Comparison of ENCODE assay signal across 8 cellular contexts in the genomic region with DNA sequence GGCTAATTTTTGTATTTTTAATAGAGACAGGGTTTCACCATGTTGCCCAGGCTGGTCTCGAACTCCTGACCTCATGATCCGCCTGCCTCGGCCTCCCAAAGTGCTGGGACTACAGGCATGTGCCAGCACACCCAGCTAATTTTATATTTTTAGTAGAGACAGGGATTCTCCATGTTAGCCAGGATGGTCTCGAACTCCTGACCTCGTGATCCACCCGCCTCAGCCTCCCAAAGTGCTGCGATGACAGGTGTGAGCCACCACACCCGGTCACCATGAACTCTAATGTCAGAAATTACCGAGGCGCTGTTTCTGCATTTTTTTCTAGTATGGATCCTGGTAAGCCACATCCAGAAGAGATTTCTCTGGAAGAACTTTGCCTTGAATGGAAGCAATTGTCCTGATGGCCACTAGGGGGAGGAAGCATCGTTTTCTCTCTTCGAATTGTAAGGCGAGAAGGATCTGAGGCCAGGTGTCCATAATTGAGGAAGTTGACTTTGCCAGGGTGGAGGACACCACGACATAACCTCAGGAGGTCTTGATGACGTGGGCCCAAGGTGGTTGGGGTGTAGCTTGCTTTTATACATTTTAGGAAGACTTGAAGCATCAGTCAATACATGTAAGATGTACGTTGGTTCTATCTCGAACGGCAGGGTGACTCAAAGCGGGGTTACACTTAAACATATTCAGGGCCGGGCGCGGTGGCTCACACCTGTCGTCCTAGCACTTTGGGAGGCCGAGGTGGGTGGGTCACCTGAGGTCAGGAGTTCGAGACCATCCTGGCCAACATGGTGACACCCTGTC. TPM values are rescaled to one million over a fixed set of nuclear protein-coding genes. Genes with fewer than 3 reads are reported as not detected.
A peak's percentile ranks its signal among the peaks of the same experiment; 100 is the strongest.
DNase-seq lines count a peak whose midpoint lies in the region; ATAC-seq, FAIRE-seq and TF ChIP-seq lines count a peak whose summit lies in the region.
"Not testable (repeated sequence)": the region's sequence is repeated elsewhere in the genome, so short reads cannot be mapped to it uniquely, and the experiment has no call there.

No MANE protein-coding gene starts in this region.

- not testable (repeated sequence) for H3K4me3 Mint-ChIP-seq in endodermal cell

- ATAC-seq in left colon: peak; percentile 81

- H3K9ac ChIP-seq in endodermal cell (ENCODE audit: extremely low read depth, low read length, poor library complexity, severe bottlenecking); smooth muscle cell (ENCODE audit: low read depth): not testable (repeated sequence)

- not testable (repeated sequence) for H3K4me1 Mint-ChIP-seq in endodermal cell

- DNase-seq in BE2C; smooth muscle cell (lab: John Stamatoyannopoulos, UW; ENCODE audit: unreplicated experiment): not testable (repeated sequence)
- DNase-seq in GM19239 (ENCODE audit: insufficient read length, low spot score): peak; percentile 52
- DNase-seq in NAMALWA (ENCODE audit: low spot score): peak; percentile 78
- peak; percentile 63 for DNase-seq in OCI-M1 (lab: John Stamatoyannopoulos, UW)
- peak; percentile 71 for DNase-seq in activated CD8-positive, alpha-beta memory T cell treated with anti-CD3 and anti-CD28 coated beads for 24 hours
- peak; percentile 74 for DNase-seq in endodermal cell
- DNase-seq in left colon: peak; percentile 35 to 36

- WGBS in endodermal cell (ENCODE audit: insufficient coverage in 1 of 2, insufficient read length in 1 of 2), 2 experiments: 83 to 85% methylated on average over 24 to 25 of the region's 25 CpGs
- WGBS in smooth muscle cell (ENCODE audit: low lambda C conversion rate): 79% methylated on average over 25 of the region's 25 CpGs

- H3K27ac ChIP-seq in endodermal cell (ENCODE audit: low read depth, low read length); smooth muscle cell (ENCODE audit: low read depth): not testable (repeated sequence)

- not testable (repeated sequence) for H3K4me2 ChIP-seq in smooth muscle cell

- peaks cover 20% of the 10 kb centered on the region for H3K9me3 Mint-ChIP-seq in endodermal cell

- H2AFZ ChIP-seq in smooth muscle cell (ENCODE audit: low read depth): not testable (repeated sequence)

- H3K27ac Mint-ChIP-seq in endodermal cell: peak overlapping the region; percentile 64

- not testable (repeated sequence) for H3K4me1 ChIP-seq in BE2C; endodermal cell (ENCODE audit: control insufficient read depth, insufficient read depth, low read length); smooth muscle cell (ENCODE audit: low read depth)

- H3K36me3 Mint-ChIP-seq in endodermal cell (ENCODE audit: low read depth): not testable (repeated sequence)

- peak; percentile 92 for FAIRE-seq in GM19239 (lab: Jason Lieb, UNC)

- H3K36me3 ChIP-seq in BE2C; endodermal cell (ENCODE audit: control insufficient read depth, insufficient read depth, low read length); smooth muscle cell (ENCODE audit: low read depth): not testable (repeated sequence)

- TF ChIP-seq CTCF in BE2C (IDR thresholded peaks at IDR 0.05; ENCODE audit: low read depth, low read length) (peak; percentile 61), endodermal cell (conservative IDR thresholded peaks at IDR 0.05) (peak; percentile 85), smooth muscle cell (IDR thresholded peaks at IDR 0.05; ENCODE audit: borderline replicate concordance, insufficient read depth, poor library complexity, severe bottlenecking) (peak; percentile 70)

- not testable (repeated sequence) for H3K27me3 Mint-ChIP-seq in endodermal cell (ENCODE audit: insufficient read depth)

- not testable (repeated sequence) for H3K9me3 ChIP-seq in BE2C; endodermal cell (ENCODE audit: control insufficient read depth, low read length); smooth muscle cell (replicated peaks; ENCODE audit: low read depth)

- H4K20me1 ChIP-seq in smooth muscle cell (ENCODE audit: low read depth): not testable (repeated sequence)

- intact Hi-C loops in left colon (cut with DNase I, micrococcal nuclease): loop anchor here (5.0 to 10.0 kb wide), 2 partner anchors 943 to 945 kb away; no protein-coding TSS in a partner anchor

- not testable (repeated sequence) for H3K27me3 ChIP-seq in BE2C; endodermal cell (ENCODE audit: control insufficient read depth, insufficient read depth, low read length, poor library complexity, severe bottlenecking); smooth muscle cell (ENCODE audit: low read depth)

- H3K79me2 ChIP-seq in smooth muscle cell (ENCODE audit: low read depth): not testable (repeated sequence)

- H3K4me3 ChIP-seq in BE2C (ENCODE audit: low read depth, low read length); endodermal cell (ENCODE audit: low read length); smooth muscle cell: not testable (repeated sequence)

- not testable (repeated sequence) for H3F3A ChIP-seq in smooth muscle cell (ENCODE audit: low read depth)

RNA-seq across cellular contexts. Expression of a gene that starts 37.4 kb away (rescaled TPM):
- not detected for polyA plus RNA-seq in BE2C (2012; ENCODE audit: insufficient read depth, insufficient read length, low read depth)
- not detected for total RNA-seq in endodermal cell
- polyA plus RNA-seq in endodermal cell (2013, experiment 1 of 2): 0.68 TPM
- polyA plus RNA-seq in endodermal cell (2013, experiment 2 of 2): 0.83 TPM
- not detected for total RNA-seq in left colon
- not detected in 2 replicates for total RNA-seq in smooth muscle cell
- 0.41 and 0.71 TPM in 2 replicates for polyA plus RNA-seq in smooth muscle cell
